ENCODE assay signal across 9 cellular contexts in the genomic region with DNA sequence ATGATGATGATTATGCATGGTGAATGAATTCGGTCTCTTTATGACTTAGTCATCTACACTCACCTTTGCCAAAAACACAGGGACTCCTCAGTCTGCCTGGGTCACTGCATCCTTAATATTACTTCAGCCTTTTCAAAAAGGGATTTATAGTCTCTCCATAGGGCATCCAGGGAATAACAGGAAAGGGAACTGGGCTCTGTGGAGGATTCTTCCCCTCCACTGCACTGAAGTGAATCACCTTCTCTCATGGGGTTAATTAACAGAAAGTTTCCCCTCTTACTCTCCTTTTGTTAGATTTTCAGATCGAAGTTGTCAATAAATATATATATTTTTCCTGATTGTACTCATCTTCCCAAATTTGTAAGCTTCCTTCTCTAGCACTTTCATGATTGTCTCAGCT. TPM values are rescaled to one million over a fixed set of nuclear protein-coding genes. Genes with fewer than 3 reads are reported as not detected.
"Had no signal": no experiment of that assay in that cellular context is flagged by ENCODE, and none has a peak within 500 bp of the region (broad histone marks: within the 10 kb centered on the region; RNA-seq: fewer than 3 reads in every experiment).

A gene with protein sequence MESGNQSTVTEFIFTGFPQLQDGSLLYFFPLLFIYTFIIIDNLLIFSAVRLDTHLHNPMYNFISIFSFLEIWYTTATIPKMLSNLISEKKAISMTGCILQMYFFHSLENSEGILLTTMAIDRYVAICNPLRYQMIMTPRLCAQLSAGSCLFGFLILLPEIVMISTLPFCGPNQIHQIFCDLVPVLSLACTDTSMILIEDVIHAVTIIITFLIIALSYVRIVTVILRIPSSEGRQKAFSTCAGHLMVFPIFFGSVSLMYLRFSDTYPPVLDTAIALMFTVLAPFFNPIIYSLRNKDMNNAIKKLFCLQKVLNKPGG (minus strand): TSS at position 101 of the 400 bp plus-strand sequence. CDS start 2,605 bp downstream, outside the sequence.

- FAIRE-seq: G401.6, GM12878, GM12891, GM12892, GM18507, GM19239 had no signal

- H3K4me3 ChIP-seq: GM12878 had no signal

- ATAC-seq: GM12878 had no signal

- DNase-seq: GDM1, GF-D8 had no signal

RNA-seq across cellular contexts. Expression of the gene that starts here (rescaled TPM):
- total RNA-seq: G401, GM12878 had no signal
- polyA plus RNA-seq: GM12878 had no signal
